ENCODE assay signal across 29 cellular contexts in genomic region chr13:47066261-47066660, GRCh38.
DNase-seq lines count a peak whose midpoint lies in the region; ATAC-seq, FAIRE-seq and TF ChIP-seq lines count a peak whose summit lies in the region.
"Had no signal": no experiment of that assay in that cellular context is flagged by ENCODE, and none has a peak within 500 bp of the region (broad histone marks: within the 10 kb centered on the region; RNA-seq: fewer than 3 reads in every experiment).

No MANE protein-coding gene starts in this region.

- no peaks in the 10 kb centered on the region for H3K9me3 ChIP-seq in astrocyte (ENCODE audit: insufficient read depth, low read depth, low read length)
- peaks cover 0 to 14% (median 0%) of the 10 kb centered on the region in 3 experiments for H3K9me3 ChIP-seq in naive thymus-derived CD4-positive, alpha-beta T cell (ENCODE audit: control insufficient read depth in 2 of 3, low read length in 3 of 3)
- H3K9me3 ChIP-seq: A549, pancreas, SJSA1 had no signal

- H3K79me2 ChIP-seq in astrocyte (ENCODE audit: insufficient read depth, low read length) = no peaks in the 10 kb centered on the region

- intact Hi-C loops in naive thymus-derived CD4-positive, alpha-beta T cell (cut with micrococcal nuclease) = no loop called here

- H3K4me1 ChIP-seq in astrocyte (ENCODE audit: insufficient read depth, low read length) = no peaks in the 10 kb centered on the region
- H3K4me1 ChIP-seq in naive thymus-derived CD4-positive, alpha-beta T cell (ENCODE audit: control insufficient read depth in 2 of 2, insufficient read depth in 2 of 2, low read length in 2 of 2) = no peaks in the 10 kb centered on the region
- H3K4me1 ChIP-seq: A549, pancreas, SJSA1 had no signal

- POLR2A ChIA-PET in naive thymus-derived CD4-positive, alpha-beta T cell (lab: Charles Lee) = no interaction called here

- H3K27me3 Mint-ChIP-seq in astrocyte (ENCODE audit: low read depth, unreplicated experiment) = peaks cover 4% of the 10 kb centered on the region
- H3K27me3 Mint-ChIP-seq in naive thymus-derived CD4-positive, alpha-beta T cell = peaks cover 0 to 34% (median 18%) of the 10 kb centered on the region in 5 donors

- no peaks in the 10 kb centered on the region for H4K20me1 ChIP-seq in astrocyte (ENCODE audit: insufficient read depth, low read length)

- H3K9me3 Mint-ChIP-seq in astrocyte (ENCODE audit: unreplicated experiment) = peaks cover 2% of the 10 kb centered on the region
- peaks cover 4 to 40% (median 13%) of the 10 kb centered on the region in 11 donors for H3K9me3 Mint-ChIP-seq in naive thymus-derived CD4-positive, alpha-beta T cell

- peak; percentile 0 for DNase-seq in A172 (ENCODE audit: low spot score)
- peak; percentile 52 for DNase-seq in LHCN-M2 (ENCODE audit: low read depth)
- peak; percentile 56 for DNase-seq in astrocyte (ENCODE audit: low read depth)
- peak; percentile 32 for DNase-seq in fibroblast of the aortic adventitia (ENCODE audit: low read depth)
- DNase-seq in G401 (ENCODE audit: low spot score) = no peak
- no peak for DNase-seq in naive thymus-derived CD4-positive, alpha-beta T cell
- no peak for DNase-seq in COLO668 (lab: John Stamatoyannopoulos, UW; ENCODE audit: unreplicated experiment)
- no peak for DNase-seq in activated CD8-positive, alpha-beta memory T cell treated with anti-CD3 and anti-CD28 coated beads, Interleukin-2, amount 50 U/mL, for 48 hours
- DNase-seq: activated B cell treated with CpG ODN at 0.5 μM for 24 hours; activated naive CD4-positive, alpha-beta T cell; CD8-positive, alpha-beta memory T cell; DMS 273 treated with DMSO at 0.1 percent for 48 hours; H9; NCI-H146; NCI-H446; NCI-H774; pancreas; stimulated activated CD4-positive, alpha-beta T cell treated with anti-CD3 and anti-CD28 coated beads, Interleukin-2, amount 100 ng/mL, for 24 hours; stimulated activated naive CD8-positive, alpha-beta T cell treated with anti-CD3 and anti-CD28 coated beads, Interleukin-15, Interleukin-2, amounts not matched to agents 100 U/mL and 50 U/mL, for 24 hours had no signal

- in situ Hi-C loops in G401 (cut with HindIII; ENCODE audit: low sequenced_read_pairs) = no loop called here

- no peaks in the 10 kb centered on the region for H3K36me3 ChIP-seq in astrocyte (ENCODE audit: insufficient read depth, low read length)
- H3K36me3 ChIP-seq in naive thymus-derived CD4-positive, alpha-beta T cell (ENCODE audit: control insufficient read depth in 2 of 3, insufficient read depth in 3 of 3, low read length in 3 of 3) = no peaks in the 10 kb centered on the region
- H3K36me3 ChIP-seq: pancreas, SJSA1, thoracic aorta had no signal

- H3K4me2 ChIP-seq in astrocyte (ENCODE audit: low read length) = no peak overlapping the region
- H3K4me2 ChIP-seq: A549 had no signal

- H3K4me3 Mint-ChIP-seq in astrocyte (ENCODE audit: unreplicated experiment) = no peak overlapping the region
- no peak overlapping the region for H3K4me3 Mint-ChIP-seq in naive thymus-derived CD4-positive, alpha-beta T cell
- H3K4me3 Mint-ChIP-seq: activated B cell treated with CpG ODN at 0.5 μM for 24 hours; B cell; CD8-positive, alpha-beta memory T cell; H9; neural crest cell had no signal

- no peaks in the 10 kb centered on the region for H3K36me3 Mint-ChIP-seq in astrocyte (ENCODE audit: low read depth, unreplicated experiment)
- H3K36me3 Mint-ChIP-seq in naive thymus-derived CD4-positive, alpha-beta T cell = peaks cover 0 to 3% (median 0%) of the 10 kb centered on the region in 5 donors
- H3K36me3 Mint-ChIP-seq: CD8-positive, alpha-beta memory T cell had no signal

- H3K4me3 ChIP-seq in astrocyte (ENCODE audit: insufficient read depth, low read depth, low read length) = no peak overlapping the region
- H3K4me3 ChIP-seq in fibroblast of the aortic adventitia (ENCODE audit: low read depth, low read length) = no peak overlapping the region
- no peak overlapping the region for H3K4me3 ChIP-seq in naive thymus-derived CD4-positive, alpha-beta T cell (ENCODE audit: low read length)
- H3K4me3 ChIP-seq: A549, pancreas, SJSA1, skin epidermis, thoracic aorta had no signal

- no peak overlapping the region for H2AFZ ChIP-seq in astrocyte (ENCODE audit: low read depth, low read length)

- FAIRE-seq in astrocyte (lab: Jason Lieb, UNC) = no peak
- FAIRE-seq: A549, endothelial cell of umbilical vein, GM12892, pancreas, urothelium cell line had no signal

- peaks cover 18% of the 10 kb centered on the region for H3K4me1 Mint-ChIP-seq in astrocyte (ENCODE audit: low read depth, unreplicated experiment)
- H3K4me1 Mint-ChIP-seq in naive thymus-derived CD4-positive, alpha-beta T cell = peaks cover 0 to 1% (median 0%) of the 10 kb centered on the region in 7 donors
- H3K4me1 Mint-ChIP-seq: activated B cell treated with CpG ODN at 0.5 μM for 24 hours; B cell; CD8-positive, alpha-beta memory T cell; neural crest cell had no signal

- no peaks in the 10 kb centered on the region for H3K27me3 ChIP-seq in astrocyte (ENCODE audit: insufficient read depth, low read length)
- no peaks in the 10 kb centered on the region for H3K27me3 ChIP-seq in naive thymus-derived CD4-positive, alpha-beta T cell (ENCODE audit: control insufficient read depth in 2 of 2, insufficient read depth in 2 of 2, low read length in 2 of 2)
- H3K27me3 ChIP-seq: pancreas, SJSA1 had no signal

- no peak overlapping the region for H3K9ac ChIP-seq in astrocyte (ENCODE audit: low read length)

- CTCF ChIA-PET in naive thymus-derived CD4-positive, alpha-beta T cell (lab: Charles Lee) = no interaction called here

- no peak for TF ChIP-seq CTCF in astrocyte (IDR thresholded peaks at IDR 0.05; ENCODE audit: insufficient read depth, low read depth, low read length)
- no peak for TF ChIP-seq CTCF in fibroblast of the aortic adventitia (IDR thresholded peaks at IDR 0.05; ENCODE audit: insufficient read depth, low read length)

- no peak overlapping the region for H3K27ac ChIP-seq in astrocyte (ENCODE audit: low read depth, low read length)
- H3K27ac ChIP-seq in naive thymus-derived CD4-positive, alpha-beta T cell (ENCODE audit: low read depth, low read length) = no peak overlapping the region
- H3K27ac ChIP-seq: A549, pancreas, RWPE1, SJSA1, thoracic aorta had no signal

- H3K27ac Mint-ChIP-seq in astrocyte (ENCODE audit: unreplicated experiment) = no peak overlapping the region
- no peak overlapping the region for H3K27ac Mint-ChIP-seq in naive thymus-derived CD4-positive, alpha-beta T cell
- H3K27ac Mint-ChIP-seq: activated B cell treated with CpG ODN at 0.5 μM for 24 hours; B cell; CD8-positive, alpha-beta memory T cell; H9 had no signal

- ATAC-seq in naive thymus-derived CD4-positive, alpha-beta T cell = no peak
- ATAC-seq: A549; stimulated activated naive CD8-positive, alpha-beta T cell treated with anti-CD3 and anti-CD28 coated beads, Interleukin-15, Interleukin-2, amounts not matched to agents 100 U/mL and 50 U/mL, for 24 hours had no signal

Comparison
In these comparisons a context has a peak if more than half of its experiments do, and no peak if none do; other contexts are left out.
1. DNase-seq: peak in A172 (single experiment), LHCN-M2 (single experiment), astrocyte (single experiment) and fibroblast of the aortic adventitia (single experiment); none in G401 (single experiment), naive thymus-derived CD4-positive, alpha-beta T cell (0 of 9), COLO668 (single experiment) and activated CD8-positive, alpha-beta memory T cell treated with anti-CD3 and anti-CD28 coated beads, Interleukin-2, amount 50 U/mL, for 48 hours (single experiment).